18 cellular contexts compared by ENCODE assay signal in the genomic region with DNA sequence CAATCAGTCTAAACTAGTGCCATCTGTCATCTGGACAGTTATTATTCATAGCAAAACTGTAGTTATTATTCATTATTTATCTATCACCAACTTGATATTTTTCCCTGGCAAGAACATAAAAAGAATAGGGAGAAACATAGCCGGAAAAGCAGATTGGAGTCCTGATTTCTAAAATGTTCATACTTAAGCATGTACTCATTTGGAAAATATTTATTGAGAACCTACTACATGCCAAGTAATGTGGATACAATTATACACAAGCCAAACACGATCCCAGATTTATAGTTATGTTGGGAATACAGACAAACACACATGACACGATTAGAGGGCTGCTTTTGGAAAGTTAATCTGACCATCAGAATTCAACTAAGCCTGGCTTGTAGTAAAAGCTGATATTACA. TPM values are rescaled to one million over a fixed set of nuclear protein-coding genes. Genes with fewer than 3 reads are reported as not detected.
DNase-seq lines count a peak whose midpoint lies in the region; FAIRE-seq and TF ChIP-seq lines count a peak whose summit lies in the region.
"Had no signal": no experiment of that assay in that cellular context is flagged by ENCODE, and none has a peak within 500 bp of the region (broad histone marks: within the 10 kb centered on the region; RNA-seq: fewer than 3 reads in every experiment).

No MANE protein-coding gene starts in this region.

- H4K8ac ChIP-seq in H1 (ENCODE audit: extremely low read depth, insufficient read depth, low read length): no peak overlapping the region

- H2BK5ac ChIP-seq in H1 (ENCODE audit: low read depth, low read length): no peak overlapping the region

- TF ChIP-seq POLR2A in H1 (IDR thresholded peaks at IDR 0.05; ENCODE audit: control extremely low read depth in 1 of 2, low read depth in 2 of 2, low read length in 2 of 2): no peak
- TF ChIP-seq POLR2A in prostate gland (IDR thresholded peaks at IDR 0.05): no peak

- intact Hi-C loops in prostate gland (cut with DNase I): no loop called here

- no peak overlapping the region for H3K23ac ChIP-seq in H1 (ENCODE audit: insufficient read length)

- TF ChIP-seq RAD21 in H1 (IDR thresholded peaks at IDR 0.05 in 1 of 2, conservative IDR thresholded peaks at IDR 0.05 in 1 of 2; ENCODE audit: low read depth in 2 of 2, low read length in 2 of 2): no peak

- H4K91ac ChIP-seq in H1 (replicated peaks; ENCODE audit: insufficient read length, low read length): no peak overlapping the region

- 92% methylated on average over 3 of the region's 3 CpGs; no CpG with 5 or more reads in 1 of the 2 experiments for WGBS in H1 (ENCODE audit: extremely low coverage in 1 of 2, insufficient coverage in 1 of 2, insufficient read length in 1 of 2, insufficient replicate concordance in 2 of 2, low coverage in 1 of 2, low lambda C conversion rate in 2 of 2, missing lambda C conversion rate in 1 of 2), 2 experiments
- WGBS in prostate gland: 24% methylated on average over 3 of the region's 3 CpGs

- H3K23me2 ChIP-seq in H1 (ENCODE audit: low read depth, low read length): no peaks in the 10 kb centered on the region

- H3K4me2 ChIP-seq in H1 (ENCODE audit: insufficient read depth in 1 of 2, low read depth in 2 of 2, low read length in 2 of 2): no peak overlapping the region

- H3K9ac ChIP-seq in H1 (replicated peaks in 1 of 4; ENCODE audit: extremely low read depth in 1 of 4, low read depth in 3 of 4, low read length in 3 of 4): no peak overlapping the region

- FAIRE-seq in H1 (lab: Jason Lieb, UNC): no peak
- FAIRE-seq: GM12892 had no signal

- POLR2A ChIA-PET in H1 (lab: Charles Lee; ENCODE audit: partially characterized antibody): no interaction called here

- H2AFZ ChIP-seq in H1 (ENCODE audit: low read length): 0 out of 2 replicates have a peak overlapping the region, but pooled peaks have one; percentile 71

- H2BK12ac ChIP-seq in H1 (ENCODE audit: low read depth, low read length): no peak overlapping the region

- H3K79me1 ChIP-seq in H1 (ENCODE audit: low read depth, low read length): no peaks in the 10 kb centered on the region

- H3K14ac ChIP-seq in H1 (ENCODE audit: insufficient read length): no peak overlapping the region

- H3K18ac ChIP-seq in H1 (ENCODE audit: extremely low read depth, low read length): no peak overlapping the region

- H2BK15ac ChIP-seq in H1 (ENCODE audit: low read length): no peak overlapping the region

- no peak overlapping the region for H2BK20ac ChIP-seq in H1 (ENCODE audit: low read length)

- H3K56ac ChIP-seq in H1 (replicated peaks; ENCODE audit: insufficient read length, low read depth, low read length): no peak overlapping the region

- H3K4me1 ChIP-seq in H1 (replicated peaks in 1 of 4; ENCODE audit: control insufficient read depth in 3 of 4, insufficient read depth in 4 of 4, low read length in 3 of 4) (no peaks in the 10 kb centered on the region), prostate gland (replicated peaks) (no peaks in the 10 kb centered on the region)

- H4K20me1 ChIP-seq in H1 (replicated peaks in 1 of 2; ENCODE audit: control insufficient read depth in 1 of 2, insufficient read depth in 2 of 2, low read length in 2 of 2): no peaks in the 10 kb centered on the region

- no peak for TF ChIP-seq CTCF in H1 (IDR thresholded peaks at IDR 0.05; ENCODE audit: control extremely low read depth in 1 of 3, insufficient read depth in 1 of 3, low read depth in 1 of 3, low read length in 3 of 3)
- TF ChIP-seq CTCF in prostate gland (IDR thresholded peaks at IDR 0.05): no peak

- no peak for TF ChIP-seq EP300 in H1 (IDR thresholded peaks at IDR 0.05; ENCODE audit: borderline replicate concordance in 1 of 2, low read depth in 2 of 2, low read length in 2 of 2)

- H3K9me3 ChIP-seq in H1 (ENCODE audit: insufficient read depth in 2 of 2, low read depth in 1 of 2, low read length in 1 of 2): no peaks in the 10 kb centered on the region
- no peaks in the 10 kb centered on the region for H3K9me3 ChIP-seq in prostate gland
- H3K9me3 ChIP-seq: esophagus muscularis mucosa, SJSA1, upper lobe of right lung had no signal

- H3K27me3 ChIP-seq in H1 (replicated peaks in 1 of 4; ENCODE audit: control insufficient read depth in 3 of 4, extremely low read depth in 1 of 4, insufficient read depth in 3 of 4, low read length in 3 of 4) (no peaks in the 10 kb centered on the region), prostate gland (replicated peaks; ENCODE audit: insufficient read depth) (no peaks in the 10 kb centered on the region)
- H3K27me3 ChIP-seq: esophagus muscularis mucosa, SJSA1, upper lobe of right lung had no signal

- H3K4ac ChIP-seq in H1 (replicated peaks; ENCODE audit: insufficient read length, low read depth, low read length): no peak overlapping the region

- H3K4me3 ChIP-seq in H1 (ENCODE audit: extremely low read depth in 1 of 4, insufficient read depth in 2 of 4, low read depth in 3 of 4, low read length in 4 of 4): no peak overlapping the region
- H3K4me3 ChIP-seq in prostate gland: no peak overlapping the region
- H3K4me3 ChIP-seq: esophagus muscularis mucosa, SJSA1, upper lobe of right lung had no signal

- H2AK5ac ChIP-seq in H1 (ENCODE audit: low read depth, low read length): no peak overlapping the region

- CTCF ChIA-PET in H1 (lab: Charles Lee; ENCODE audit: partially characterized antibody): interaction anchor here (1.3 kb wide), 2 partner anchors 9 to 81 kb away, joined by 3 read pairs; no protein-coding TSS in a partner anchor

- no peak overlapping the region for H4K5ac ChIP-seq in H1 (ENCODE audit: insufficient read length, low read depth, low read length)

- H3K79me2 ChIP-seq in H1 (ENCODE audit: control insufficient read depth in 1 of 2, insufficient read depth in 2 of 2, low read length in 2 of 2): no peaks in the 10 kb centered on the region

- DNase-seq in AG08395 (ENCODE audit: low spot score) (peak; percentile 45), HS-27A (ENCODE audit: low read depth) (peak; percentile 34), H1 (ENCODE audit: low read depth in 1 of 2, low spot score in 2 of 2) (no peak), prostate gland (ENCODE audit: low spot score) (no peak), cortex of kidney (lab: John Stamatoyannopoulos, UW) (no peak), NCI-H1105 (lab: John Stamatoyannopoulos, UW) (no peak)
- no peak for DNase-seq in stimulated activated CD8-positive, alpha-beta memory T cell treated with anti-CD3 and anti-CD28 coated beads, Interleukin-4, amount 100 ng/mL, for 48 hours
- DNase-seq in stimulated activated naive CD4-positive, alpha-beta T cell treated with Interleukin-2 at 50 U/mL for 16 hours (lab: John Stamatoyannopoulos, UW): no peak
- DNase-seq: activated naive CD4-positive, alpha-beta T cell treated with anti-CD3 and anti-CD28 coated beads, Interleukin-2, amount 50 U/mL, for 16 hours; C1 segment of cervical spinal cord; DMS79 treated with DMSO at 0.1 percent for 48 hours; midbrain; NCI-H774; occipital lobe; upper lobe of right lung had no signal

- no peak overlapping the region for H2BK120ac ChIP-seq in H1 (replicated peaks; ENCODE audit: low read depth, low read length)

- H3K36me3 ChIP-seq in H1 (ENCODE audit: control insufficient read depth in 2 of 4, insufficient read depth in 4 of 4, low read length in 3 of 4) (no peaks in the 10 kb centered on the region), prostate gland (no peaks in the 10 kb centered on the region)
- H3K36me3 ChIP-seq: esophagus muscularis mucosa, upper lobe of right lung had no signal

- H3K27ac ChIP-seq in H1 (ENCODE audit: low read depth, low read length) (no peak overlapping the region), prostate gland (peak overlapping the region; percentile 5 to 43)
- H3K27ac ChIP-seq: SJSA1, upper lobe of right lung had no signal

TF ChIP-seq in H1, 55 proteins besides CTCF, POLR2A, EP300 and RAD21:
- no peak for TF ChIP-seq GTF2F1 (IDR thresholded peaks at IDR 0.05; ENCODE audit: borderline replicate concordance, low read depth, low read length)
- TF ChIP-seq RNF2 (IDR thresholded peaks at IDR 0.05; ENCODE audit: borderline replicate concordance, low read depth, low read length, missing control alignments, poor library complexity, severe bottlenecking): no peak
- TF ChIP-seq CBX5 (IDR thresholded peaks at IDR 0.05; ENCODE audit: low read depth, low read length): no peak
- no peak for TF ChIP-seq CTBP2 (IDR thresholded peaks at IDR 0.05; ENCODE audit: borderline replicate concordance, insufficient read depth, insufficient read length, low read length)
- no peak for TF ChIP-seq GABPA (IDR thresholded peaks at IDR 0.05; ENCODE audit: borderline replicate concordance, insufficient read depth, low read length)
- no peak for TF ChIP-seq KDM5A (IDR thresholded peaks at IDR 0.05; ENCODE audit: low read length)
- TF ChIP-seq BRCA1 (IDR thresholded peaks at IDR 0.05; ENCODE audit: low read depth, low read length): no peak
- TF ChIP-seq PHF8 (conservative IDR thresholded peaks at IDR 0.05; ENCODE audit: low read depth, low read length): no peak
- no peak for TF ChIP-seq CHD2 (IDR thresholded peaks at IDR 0.05; ENCODE audit: low read length)
TF ChIP-seq in H1: peak in this region for 0.

RNA-seq across cellular contexts. Expression of a gene that starts 30.7 kb away (rescaled TPM):
- 4.2 and 4.5 TPM in 2 replicates for total RNA-seq in H1 (2021; fragmentation: NEBNext Ultra II Directional; extraction: Animal tissue kit (Norgen Biotek cat#: 25700))
- polyA plus RNA-seq in H1 (2011; rRNA removed): 0.42 and 0.83 TPM in 2 replicates
- polyA plus RNA-seq in H1 (2011; cell fraction: cytosol; rRNA removed): 1.2 TPM
- polyA plus RNA-seq in H1 (2011; cell fraction: nucleus; rRNA removed): 0.48 TPM
- 1.7 to 2.2 TPM (median 1.8 TPM) in 4 replicates for polyA plus RNA-seq in H1 (2012, experiment 1 of 2)
- 0.22 TPM for polyA plus RNA-seq in H1 (2012, experiment 2 of 2)
- polyA plus RNA-seq in H1 (2013, experiment 1 of 2): 4.9 TPM
- 5.0 TPM for polyA plus RNA-seq in H1 (2013, experiment 2 of 2)
- polyA minus RNA-seq in H1 (2011; rRNA and poly(A)+ RNA removed): 2.1 and 2.2 TPM in 2 replicates
- polyA minus RNA-seq in H1 (2011; cell fraction: cytosol; rRNA and poly(A)+ RNA removed): 1.7 TPM
- 3.5 TPM for polyA minus RNA-seq in H1 (2011; cell fraction: nucleus; rRNA and poly(A)+ RNA removed)
- 10 to 100 TPM; 15.0 to 29.1 TPM for total RNA-seq in prostate gland

Comparison
In these comparisons a context has a peak if more than half of its experiments do, and no peak if none do; other contexts are left out.
1. DNase-seq: peak in AG08395 (single experiment) and HS-27A (single experiment); none in H1 (0 of 2), prostate gland (single experiment), stimulated activated CD8-positive, alpha-beta memory T cell treated with anti-CD3 and anti-CD28 coated beads, Interleukin-4, amount 100 ng/mL, for 48 hours (single experiment), cortex of kidney (single experiment), stimulated activated naive CD4-positive, alpha-beta T cell treated with Interleukin-2 at 50 U/mL for 16 hours (single experiment) and NCI-H1105 (single experiment).